In genomic region chr19:51375504-51376221, GRCh38 we compare ENCODE assay signal across 13 cellular contexts. TPM values are rescaled to one million over a fixed set of nuclear protein-coding genes. Genes with fewer than 3 reads are reported as not detected.
DNase-seq lines count a peak whose midpoint lies in the region; ATAC-seq, FAIRE-seq and TF ChIP-seq lines count a peak whose summit lies in the region.
"Had no signal": no experiment of that assay in that cellular context is flagged by ENCODE, and none has a peak within 500 bp of the region (broad histone marks: within the 10 kb centered on the region; RNA-seq: fewer than 3 reads in every experiment).

No MANE protein-coding gene starts in this region.

- no peak overlapping the region for H3K9ac ChIP-seq in endothelial cell of umbilical vein (replicated peaks; ENCODE audit: extremely low read depth, insufficient read depth, low read length)

- peak overlapping the region; percentile 85 for H3K27ac Mint-ChIP-seq in CD8-positive, alpha-beta T cell

- dilution Hi-C loops in endothelial cell of umbilical vein (cut with MboI; ENCODE audit: extremely low pct_ligation_motif_present, low sequenced_read_pairs): no loop called here

- POLR2A ChIA-PET in CD8-positive, alpha-beta T cell (lab: Charles Lee): interaction anchor here (1.0 kb wide), 1 partner anchor 8 kb away, joined by 5 read pairs; no protein-coding TSS in a partner anchor
- POLR2A ChIA-PET in endothelial cell of umbilical vein (lab: Charles Lee): no interaction called here

- H3K9me3 ChIP-seq in CD8-positive, alpha-beta T cell (ENCODE audit: low read length): no peaks in the 10 kb centered on the region
- H3K9me3 ChIP-seq in endothelial cell of umbilical vein (replicated peaks; ENCODE audit: control insufficient read depth, insufficient read depth, low read length): no peaks in the 10 kb centered on the region
- H3K9me3 ChIP-seq: psoas muscle, testis had no signal

- no peaks in the 10 kb centered on the region for H4K20me1 ChIP-seq in endothelial cell of umbilical vein (replicated peaks; ENCODE audit: control insufficient read depth, extremely low read depth, insufficient read depth, low read length)

- H3K27me3 Mint-ChIP-seq in CD8-positive, alpha-beta T cell (ENCODE audit: low read depth): no peaks in the 10 kb centered on the region

- no peak for TF ChIP-seq CTCF in CD8-positive, alpha-beta T cell (IDR thresholded peaks at IDR 0.05)
- no peak for TF ChIP-seq CTCF in endothelial cell of umbilical vein (IDR thresholded peaks at IDR 0.05; ENCODE audit: extremely low read depth in 1 of 2, insufficient read depth in 1 of 2, low read depth in 1 of 2, low read length in 2 of 2)

- no peak overlapping the region for H3K27ac ChIP-seq in CD8-positive, alpha-beta T cell (ENCODE audit: low read depth, low read length)
- H3K27ac ChIP-seq in endothelial cell of umbilical vein (ENCODE audit: insufficient read depth, low read depth, low read length): no peak overlapping the region
- H3K27ac ChIP-seq: PC-9, psoas muscle, testis had no signal

- DNase-seq in CD8-positive, alpha-beta T cell: no peak
- no peak for DNase-seq in GM12891 (ENCODE audit: insufficient read length, low spot score)
- DNase-seq in UCSD-AML1 (lab: John Stamatoyannopoulos, UW; ENCODE audit: unreplicated experiment): peak; percentile 70
- DNase-seq in endothelial cell of umbilical vein (ENCODE audit: low read depth, low spot score): no peak
- no peak for DNase-seq in NCI-H187 treated with DMSO at 0.1 percent for 48 hours (lab: John Stamatoyannopoulos, UW)
- DNase-seq in urothelium cell line (ENCODE audit: low spot score): no peak
- DNase-seq: cortex of kidney, PC-9, psoas muscle, T-helper 9 cell, testis had no signal

- intact Hi-C loops in CD8-positive, alpha-beta T cell (cut with DNase I, micrococcal nuclease): no loop called here
- intact Hi-C loops in endothelial cell of umbilical vein (cut with micrococcal nuclease): no loop called here

- no peak overlapping the region for H3K4me2 ChIP-seq in endothelial cell of umbilical vein (ENCODE audit: insufficient read depth, low read length)
- H3K4me2 ChIP-seq: PC-9 had no signal

- BruUV-seq in endothelial cell of umbilical vein (replicated peaks; lab: Mats Ljungman, UMichigan): no TSS peak

- TF ChIP-seq POLR2A in GM12891 (IDR thresholded peaks at IDR 0.05; ENCODE audit: low read depth, low read length) (no peak), endothelial cell of umbilical vein (IDR thresholded peaks at IDR 0.05; ENCODE audit: low read depth, low read length) (no peak)

- ATAC-seq in CD8-positive, alpha-beta T cell: no peak
- ATAC-seq in HG03135 (IDR thresholded peaks at IDR 0.05; ENCODE audit: unreplicated experiment): no peak
- ATAC-seq: psoas muscle had no signal

- CTCF ChIA-PET in CD8-positive, alpha-beta T cell (lab: Charles Lee): no interaction called here
- CTCF ChIA-PET in endothelial cell of umbilical vein (lab: Charles Lee): no interaction called here

- no peak overlapping the region for H2AFZ ChIP-seq in endothelial cell of umbilical vein (ENCODE audit: low read depth, low read length)
- H2AFZ ChIP-seq: PC-9 had no signal

- FAIRE-seq in GM12891 (lab: Jason Lieb, UNC): peak; percentile 23
- FAIRE-seq in endothelial cell of umbilical vein (lab: Jason Lieb, UNC): peak; percentile 66
- FAIRE-seq in urothelium cell line (lab: Jason Lieb, UNC): no peak

- H3K36me3 Mint-ChIP-seq in CD8-positive, alpha-beta T cell: no peaks in the 10 kb centered on the region

- H3K27me3 ChIP-seq in CD8-positive, alpha-beta T cell (ENCODE audit: insufficient read depth, low read length): no peaks in the 10 kb centered on the region
- H3K27me3 ChIP-seq in endothelial cell of umbilical vein (ENCODE audit: control insufficient read depth in 2 of 2, insufficient read depth in 2 of 2, low read length in 2 of 2): no peaks in the 10 kb centered on the region
- H3K27me3 ChIP-seq: testis had no signal

- H3K4me1 Mint-ChIP-seq in CD8-positive, alpha-beta T cell (ENCODE audit: low read depth): peaks cover 66% of the 10 kb centered on the region

- no peak overlapping the region for H3K4me3 ChIP-seq in CD8-positive, alpha-beta T cell (ENCODE audit: low read depth, low read length)
- H3K4me3 ChIP-seq in endothelial cell of umbilical vein (replicated peaks in 1 of 3; ENCODE audit: insufficient read depth in 1 of 3, low read depth in 1 of 3, low read length in 3 of 3): no peak overlapping the region
- H3K4me3 ChIP-seq: PC-9, psoas muscle, testis had no signal

- H3K4me3 Mint-ChIP-seq in CD8-positive, alpha-beta T cell: peak overlapping the region; percentile 29

- H3K9me1 ChIP-seq in endothelial cell of umbilical vein (replicated peaks; ENCODE audit: control insufficient read depth, extremely low read depth, insufficient read depth, low read length): no peaks in the 10 kb centered on the region

- no peaks in the 10 kb centered on the region for H3K79me2 ChIP-seq in endothelial cell of umbilical vein (ENCODE audit: control insufficient read depth, insufficient read depth, low read length)

- H3K9me3 Mint-ChIP-seq in CD8-positive, alpha-beta T cell: no peaks in the 10 kb centered on the region

- peaks cover 55% of the 10 kb centered on the region for H3K4me1 ChIP-seq in CD8-positive, alpha-beta T cell (ENCODE audit: insufficient read depth, low read length)
- H3K4me1 ChIP-seq in endothelial cell of umbilical vein (ENCODE audit: control insufficient read depth, extremely low read depth, insufficient read depth, low read length): no peaks in the 10 kb centered on the region
- H3K4me1 ChIP-seq: psoas muscle, testis had no signal

- no peaks in the 10 kb centered on the region for H3K36me3 ChIP-seq in CD8-positive, alpha-beta T cell (ENCODE audit: insufficient read depth, low read length)
- no peaks in the 10 kb centered on the region for H3K36me3 ChIP-seq in endothelial cell of umbilical vein (ENCODE audit: control insufficient read depth in 2 of 2, extremely low read depth in 1 of 2, insufficient read depth in 2 of 2, low read length in 2 of 2)

RNA-seq across cellular contexts. Expression of gene NKG7, which starts 3.2 kb away (rescaled TPM):
- 100 to 1,000 TPM; 159 to 169 TPM for total RNA-seq in CD8-positive, alpha-beta T cell
- 19.4 TPM for polyA plus RNA-seq in GM12891 (2012; ENCODE audit: low read depth, missing spikeins)
- not detected in 2 replicates for total RNA-seq in endothelial cell of umbilical vein
- polyA plus RNA-seq in endothelial cell of umbilical vein: not detected in 2 replicates
- polyA plus RNA-seq in endothelial cell of umbilical vein (2011; cell fraction: cytosol; rRNA removed): not detected in 2 replicates
- polyA plus RNA-seq in endothelial cell of umbilical vein (2011; cell fraction: nucleus; rRNA removed): not detected in 2 replicates
- polyA plus RNA-seq in endothelial cell of umbilical vein (2012): not detected in 2 replicates
- not detected in 2 replicates for polyA minus RNA-seq in endothelial cell of umbilical vein
- polyA minus RNA-seq in endothelial cell of umbilical vein (2011; cell fraction: cytosol; rRNA and poly(A)+ RNA removed): not detected
- not detected in 2 replicates for polyA minus RNA-seq in endothelial cell of umbilical vein (2011; cell fraction: nucleus; rRNA and poly(A)+ RNA removed)
- total RNA-seq: PC-9 had no signal

RNA-seq across cellular contexts. Expression of gene CLDND2, which starts 6.9 kb away (rescaled TPM):
- total RNA-seq in CD8-positive, alpha-beta T cell: 1 to 10 TPM; 1.3 to 2.3 TPM
- 1.0 TPM for polyA plus RNA-seq in GM12891 (2012; ENCODE audit: low read depth, missing spikeins)
- 0.97 TPM in 1 of 2 replicates, not detected in the other for total RNA-seq in endothelial cell of umbilical vein
- polyA plus RNA-seq in endothelial cell of umbilical vein: not detected in 2 replicates
- polyA plus RNA-seq in endothelial cell of umbilical vein (2011; cell fraction: cytosol; rRNA removed): not detected in 2 replicates
- not detected in 2 replicates for polyA plus RNA-seq in endothelial cell of umbilical vein (2011; cell fraction: nucleus; rRNA removed)
- polyA plus RNA-seq in endothelial cell of umbilical vein (2012): 0.80 TPM in 1 of 2 replicates, not detected in the other
- not detected in 2 replicates for polyA minus RNA-seq in endothelial cell of umbilical vein
- not detected for polyA minus RNA-seq in endothelial cell of umbilical vein (2011; cell fraction: cytosol; rRNA and poly(A)+ RNA removed)
- polyA minus RNA-seq in endothelial cell of umbilical vein (2011; cell fraction: nucleus; rRNA and poly(A)+ RNA removed): not detected in 2 replicates

RNA-seq across cellular contexts. Expression of gene ETFB, which starts 9.5 kb away (rescaled TPM):
- 10 to 100 TPM; 26.6 to 27.5 TPM for total RNA-seq in CD8-positive, alpha-beta T cell
- 106 TPM for polyA plus RNA-seq in GM12891 (2012; ENCODE audit: low read depth, missing spikeins)
- 48.6 and 54.1 TPM in 2 replicates for total RNA-seq in endothelial cell of umbilical vein
- 89.9 and 99.2 TPM in 2 replicates for polyA plus RNA-seq in endothelial cell of umbilical vein
- 98.0 and 108 TPM in 2 replicates for polyA plus RNA-seq in endothelial cell of umbilical vein (2011; cell fraction: cytosol; rRNA removed)
- polyA plus RNA-seq in endothelial cell of umbilical vein (2011; cell fraction: nucleus; rRNA removed): 42.8 and 44.6 TPM in 2 replicates
- 64.6 and 110 TPM in 2 replicates for polyA plus RNA-seq in endothelial cell of umbilical vein (2012)
- polyA minus RNA-seq in endothelial cell of umbilical vein: 27.3 and 47.9 TPM in 2 replicates
- 104 TPM for polyA minus RNA-seq in endothelial cell of umbilical vein (2011; cell fraction: cytosol; rRNA and poly(A)+ RNA removed)
- 5.3 and 7.1 TPM in 2 replicates for polyA minus RNA-seq in endothelial cell of umbilical vein (2011; cell fraction: nucleus; rRNA and poly(A)+ RNA removed)

RNA-seq across cellular contexts. Expression of gene LIM2, which starts 12.1 kb away (rescaled TPM):
- total RNA-seq in CD8-positive, alpha-beta T cell: not detected
- polyA plus RNA-seq in GM12891 (2012; ENCODE audit: low read depth, missing spikeins): 1.5 TPM
- not detected in 2 replicates for total RNA-seq in endothelial cell of umbilical vein
- polyA plus RNA-seq in endothelial cell of umbilical vein: not detected in 2 replicates
- not detected in 2 replicates for polyA plus RNA-seq in endothelial cell of umbilical vein (2011; cell fraction: cytosol; rRNA removed)
- polyA plus RNA-seq in endothelial cell of umbilical vein (2011; cell fraction: nucleus; rRNA removed): not detected in 2 replicates
- not detected in 2 replicates for polyA plus RNA-seq in endothelial cell of umbilical vein (2012)
- polyA minus RNA-seq in endothelial cell of umbilical vein: not detected in 2 replicates
- polyA minus RNA-seq in endothelial cell of umbilical vein (2011; cell fraction: cytosol; rRNA and poly(A)+ RNA removed): not detected
- polyA minus RNA-seq in endothelial cell of umbilical vein (2011; cell fraction: nucleus; rRNA and poly(A)+ RNA removed): not detected in 2 replicates
- total RNA-seq: mucosa of gallbladder, PC-9, psoas muscle had no signal
- polyA plus RNA-seq: psoas muscle had no signal

RNA-seq across cellular contexts. Expression of gene C19orf84, which starts 14.7 kb away (rescaled TPM):
- total RNA-seq in CD8-positive, alpha-beta T cell: not detected
- polyA plus RNA-seq in GM12891 (2012; ENCODE audit: low read depth, missing spikeins): 0.26 TPM
- total RNA-seq in endothelial cell of umbilical vein: not detected in 2 replicates
- polyA plus RNA-seq in endothelial cell of umbilical vein: not detected in 2 replicates
- polyA plus RNA-seq in endothelial cell of umbilical vein (2011; cell fraction: cytosol; rRNA removed): not detected in 2 replicates
- polyA plus RNA-seq in endothelial cell of umbilical vein (2011; cell fraction: nucleus; rRNA removed): not detected in 2 replicates
- polyA plus RNA-seq in endothelial cell of umbilical vein (2012): not detected in 2 replicates
- polyA minus RNA-seq in endothelial cell of umbilical vein: 0.15 TPM in 1 of 2 replicates, not detected in the other
- polyA minus RNA-seq in endothelial cell of umbilical vein (2011; cell fraction: cytosol; rRNA and poly(A)+ RNA removed): not detected
- polyA minus RNA-seq in endothelial cell of umbilical vein (2011; cell fraction: nucleus; rRNA and poly(A)+ RNA removed): not detected in 2 replicates
- total RNA-seq: psoas muscle had no signal
- polyA plus RNA-seq: psoas muscle had no signal

Comparison
In these comparisons a context has a peak if more than half of its experiments do, and no peak if none do; other contexts are left out.
1. RNA of gene NKG7, which starts 3.2 kb away (total RNA-seq): 159 to 169 TPM in CD8-positive, alpha-beta T cell; not detected in endothelial cell of umbilical vein; every median in the first group is over 100 times any median in the second.